1 cellular context compared by ENCODE assay signal in genomic region chr1:33424610-33425009, GRCh38.
TF ChIP-seq lines count a peak whose summit lies in the region.

No MANE protein-coding gene starts in this region.

TF ChIP-seq in GM23338, 12 proteins besides CTCF, POLR2A, EP300 and RAD21 (continued from another document):
- no peak for TF ChIP-seq ZNF462 (CRISPR knock-in tag; IDR thresholded peaks at IDR 0.05)
- TF ChIP-seq, protein P1, sequence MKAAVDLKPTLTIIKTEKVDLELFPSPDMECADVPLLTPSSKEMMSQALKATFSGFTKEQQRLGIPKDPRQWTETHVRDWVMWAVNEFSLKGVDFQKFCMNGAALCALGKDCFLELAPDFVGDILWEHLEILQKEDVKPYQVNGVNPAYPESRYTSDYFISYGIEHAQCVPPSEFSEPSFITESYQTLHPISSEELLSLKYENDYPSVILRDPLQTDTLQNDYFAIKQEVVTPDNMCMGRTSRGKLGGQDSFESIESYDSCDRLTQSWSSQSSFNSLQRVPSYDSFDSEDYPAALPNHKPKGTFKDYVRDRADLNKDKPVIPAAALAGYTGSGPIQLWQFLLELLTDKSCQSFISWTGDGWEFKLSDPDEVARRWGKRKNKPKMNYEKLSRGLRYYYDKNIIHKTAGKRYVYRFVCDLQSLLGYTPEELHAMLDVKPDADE (IDR thresholded peaks at IDR 0.05), result no peak
- no peak for TF ChIP-seq ZNF114 (CRISPR knock-in tag; IDR thresholded peaks at IDR 0.05)
- TF ChIP-seq EZH2 (IDR thresholded peaks at IDR 0.05; ENCODE audit: low read depth, unreplicated experiment), result no peak
- no peak for TF ChIP-seq JUNB (IDR thresholded peaks at IDR 0.05; ENCODE audit: unreplicated experiment)
- no peak for TF ChIP-seq POLR2AphosphoS5 (IDR thresholded peaks at IDR 0.05; ENCODE audit: low read depth)
- TF ChIP-seq STAT1 (IDR thresholded peaks at IDR 0.05; ENCODE audit: unreplicated experiment), result no peak
- TF ChIP-seq, protein P2, sequence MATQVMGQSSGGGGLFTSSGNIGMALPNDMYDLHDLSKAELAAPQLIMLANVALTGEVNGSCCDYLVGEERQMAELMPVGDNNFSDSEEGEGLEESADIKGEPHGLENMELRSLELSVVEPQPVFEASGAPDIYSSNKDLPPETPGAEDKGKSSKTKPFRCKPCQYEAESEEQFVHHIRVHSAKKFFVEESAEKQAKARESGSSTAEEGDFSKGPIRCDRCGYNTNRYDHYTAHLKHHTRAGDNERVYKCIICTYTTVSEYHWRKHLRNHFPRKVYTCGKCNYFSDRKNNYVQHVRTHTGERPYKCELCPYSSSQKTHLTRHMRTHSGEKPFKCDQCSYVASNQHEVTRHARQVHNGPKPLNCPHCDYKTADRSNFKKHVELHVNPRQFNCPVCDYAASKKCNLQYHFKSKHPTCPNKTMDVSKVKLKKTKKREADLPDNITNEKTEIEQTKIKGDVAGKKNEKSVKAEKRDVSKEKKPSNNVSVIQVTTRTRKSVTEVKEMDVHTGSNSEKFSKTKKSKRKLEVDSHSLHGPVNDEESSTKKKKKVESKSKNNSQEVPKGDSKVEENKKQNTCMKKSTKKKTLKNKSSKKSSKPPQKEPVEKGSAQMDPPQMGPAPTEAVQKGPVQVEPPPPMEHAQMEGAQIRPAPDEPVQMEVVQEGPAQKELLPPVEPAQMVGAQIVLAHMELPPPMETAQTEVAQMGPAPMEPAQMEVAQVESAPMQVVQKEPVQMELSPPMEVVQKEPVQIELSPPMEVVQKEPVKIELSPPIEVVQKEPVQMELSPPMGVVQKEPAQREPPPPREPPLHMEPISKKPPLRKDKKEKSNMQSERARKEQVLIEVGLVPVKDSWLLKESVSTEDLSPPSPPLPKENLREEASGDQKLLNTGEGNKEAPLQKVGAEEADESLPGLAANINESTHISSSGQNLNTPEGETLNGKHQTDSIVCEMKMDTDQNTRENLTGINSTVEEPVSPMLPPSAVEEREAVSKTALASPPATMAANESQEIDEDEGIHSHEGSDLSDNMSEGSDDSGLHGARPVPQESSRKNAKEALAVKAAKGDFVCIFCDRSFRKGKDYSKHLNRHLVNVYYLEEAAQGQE (IDR thresholded peaks at IDR 0.05; ENCODE audit: unreplicated experiment), result no peak
TF ChIP-seq in GM23338: peak in this region for 0.
